Comparison of ENCODE assay signal across 1 cellular context in genomic region chr14:49633650-49634546, GRCh38.
A peak's percentile ranks its signal among the peaks of the same experiment; 100 is the strongest.
TF ChIP-seq lines count a peak whose summit lies in the region.

No MANE protein-coding gene starts in this region.

TF ChIP-seq in HepG2, 621 proteins besides CTCF, POLR2A, EP300 and RAD21 (continued from another document and continues in another):
- TF ChIP-seq HINFP (CRISPR knock-in tag; IDR thresholded peaks at IDR 0.05; ENCODE audit: low read depth) (peak; percentile 25; the same call in 1 of the 2 replicates), MIXL1 (CRISPR knock-in tag; IDR thresholded peaks at IDR 0.05) (no peak), ZBED4 (CRISPR knock-in tag; IDR thresholded peaks at IDR 0.05; ENCODE audit: borderline replicate concordance) (peak; percentile 68; the same call in 1 of the 2 replicates), REXO4 (CRISPR knock-in tag; IDR thresholded peaks at IDR 0.05; ENCODE audit: borderline replicate concordance) (no peak; the same call in 1 of the 2 replicates), ZFP37 (CRISPR knock-in tag; IDR thresholded peaks at IDR 0.05; ENCODE audit: borderline replicate concordance) (peak; percentile 2; the same call in 1 of the 2 replicates), ZNF740 (CRISPR knock-in tag; IDR thresholded peaks at IDR 0.05) (no peak; the same call in none of the 2 replicates), ZNF605 (CRISPR knock-in tag; IDR thresholded peaks at IDR 0.05) (peak; percentile 8), ZHX2 (IDR thresholded peaks at IDR 0.05; ENCODE audit: low read depth) (no peak; the same call in 1 of the 2 replicates), ZHX2 (CRISPR knock-in tag; IDR thresholded peaks at IDR 0.05; ENCODE audit: borderline replicate concordance) (no peak), KLF6 (CRISPR knock-in tag; IDR thresholded peaks at IDR 0.05) (peak; percentile 87), HIVEP1 (CRISPR knock-in tag; IDR thresholded peaks at IDR 0.05) (no peak; the same call in 1 of the 2 replicates), BHLHE40 (IDR thresholded peaks at IDR 0.05; ENCODE audit: low read length) (peak; percentile 43), HNF4G (IDR thresholded peaks at IDR 0.05; ENCODE audit: borderline replicate concordance, low read depth, low read length) (0 out of 2 replicates have a peak, but pooled peaks have one; percentile 1), HNF4G (CRISPR knock-in tag; IDR thresholded peaks at IDR 0.05; ENCODE audit: borderline replicate concordance, low read depth) (no peak; the same call in 1 of the 2 replicates), ZNF160 (CRISPR knock-in tag; IDR thresholded peaks at IDR 0.05) (no peak), ZBTB49 (CRISPR knock-in tag; IDR thresholded peaks at IDR 0.05; ENCODE audit: borderline replicate concordance) (no peak), TFDP2 (CRISPR knock-in tag; IDR thresholded peaks at IDR 0.05) (peak; percentile 50), NFYC (CRISPR knock-in tag; IDR thresholded peaks at IDR 0.05) (no peak; the same call in 1 of the 2 replicates), ZNF557 (CRISPR knock-in tag; IDR thresholded peaks at IDR 0.05) (no peak), SPEN (CRISPR knock-in tag; IDR thresholded peaks at IDR 0.05; ENCODE audit: low read depth) (peak; percentile 81), ZNF496 (CRISPR knock-in tag; IDR thresholded peaks at IDR 0.05; ENCODE audit: insufficient replicate concordance) (no peak), TRIM22 (IDR thresholded peaks at IDR 0.05) (no peak), ZNF468 (CRISPR knock-in tag; IDR thresholded peaks at IDR 0.05) (no peak), ZSCAN31 (CRISPR knock-in tag; IDR thresholded peaks at IDR 0.05; ENCODE audit: low read depth) (peak; percentile 60; the same call in 1 of the 2 replicates), NFKB2 (CRISPR knock-in tag; IDR thresholded peaks at IDR 0.05; ENCODE audit: borderline replicate concordance) (no peak; the same call in 1 of the 2 replicates), ZNF20 (CRISPR knock-in tag; IDR thresholded peaks at IDR 0.05) (peak; percentile 83; the same call in 1 of the 2 replicates), TAF1 (CRISPR knock-in tag; IDR thresholded peaks at IDR 0.05) (peak; percentile 67), KLF16 (CRISPR knock-in tag; IDR thresholded peaks at IDR 0.05) (peak; percentile 52 to 64; a peak in 1 of 4 replicates), ZNF256 (CRISPR knock-in tag; conservative IDR thresholded peaks at IDR 0.05) (no peak), MAFK (conservative IDR thresholded peaks at IDR 0.05 in 1 of 2, IDR thresholded peaks at IDR 0.05 in 1 of 2; ENCODE audit: low read length in 2 of 2) (no peak), CREM (IDR thresholded peaks at IDR 0.05) (peak; percentile 26; the same call in 1 of the 2 replicates), CREM (CRISPR knock-in tag; IDR thresholded peaks at IDR 0.05) (no peak), THAP9 (CRISPR knock-in tag; IDR thresholded peaks at IDR 0.05; ENCODE audit: borderline replicate concordance) (peak; percentile 61; the same call in 1 of the 2 replicates), ZSCAN5A (CRISPR knock-in tag; IDR thresholded peaks at IDR 0.05; ENCODE audit: borderline replicate concordance) (0 out of 2 replicates have a peak, but pooled peaks have one; percentile 26)
